Comparison of ENCODE assay signal across 7 cellular contexts in genomic region chr9:129697111-129697955, GRCh38. TPM values are rescaled to one million over a fixed set of nuclear protein-coding genes. Genes with fewer than 3 reads are reported as not detected.
A peak's percentile ranks its signal among the peaks of the same experiment; 100 is the strongest.
DNase-seq lines count a peak whose midpoint lies in the region; ATAC-seq and TF ChIP-seq lines count a peak whose summit lies in the region.

No MANE protein-coding gene starts in this region.

- peak overlapping the region; percentile 99 for H2BK120ac ChIP-seq in IMR-90 (ENCODE audit: low read depth, low read length)

- CTCF ChIA-PET in IMR-90 (lab: Yijun Ruan, JAX), result interaction anchor here (0.6 to 1.7 kb wide), 2 partner anchors 15 to 531 kb away, joined by 3 to 6 read pairs; no protein-coding TSS in a partner anchor

- TF ChIP-seq RAD21 in IMR-90 (IDR thresholded peaks at IDR 0.05; ENCODE audit: low read length), result no peak
- TF ChIP-seq RAD21 in neural cell (conservative IDR thresholded peaks at IDR 0.05), result no peak

- H2AFZ ChIP-seq in IMR-90 (replicated peaks; ENCODE audit: low read length, poor library complexity) (peak overlapping the region; percentile 94), neural cell (ENCODE audit: low read depth, low read length) (no peak overlapping the region)

- peaks cover 5% of the 10 kb centered on the region for H3K4me1 Mint-ChIP-seq in activated CD4-positive, alpha-beta T cell treated with anti-CD3 and anti-CD28 coated beads, Interleukin-2, amount 10 ng/mL, durations not matched to agents 24 days and 14 days

- in situ Hi-C loops in IMR-90 (cut with MboI; ENCODE audit: low sequenced_read_pairs), result no loop called here

- H4K20me1 ChIP-seq in IMR-90 (ENCODE audit: insufficient read depth, low read length), result 0 out of 2 replicates have a peak, but pooled peaks cover under 1% of the 10 kb centered on the region
- H4K20me1 ChIP-seq in neural cell (ENCODE audit: insufficient read depth), result no peaks in the 10 kb centered on the region

- TF ChIP-seq CTCF in IMR-90 (conservative IDR thresholded peaks at IDR 0.05; ENCODE audit: low read depth, low read length) (no peak), epithelial cell of esophagus (IDR thresholded peaks at IDR 0.05; ENCODE audit: insufficient read depth, low read depth, low read length, missing control alignments) (no peak), neural cell (IDR thresholded peaks at IDR 0.05; ENCODE audit: poor library complexity, severe bottlenecking) (no peak), tibial nerve (IDR thresholded peaks at IDR 0.05) (no peak)

- no peaks in the 10 kb centered on the region for H3K9me2 ChIP-seq in neural cell (ENCODE audit: insufficient read depth, low read length)

- peak overlapping the region; percentile 79 for H3K23ac ChIP-seq in IMR-90 (ENCODE audit: low read depth, low read length)

- peak overlapping the region; percentile 82 to 99 for H4K8ac ChIP-seq in IMR-90 (ENCODE audit: low read depth in 2 of 2, low read length in 2 of 2)

- peak; percentile 77 for ATAC-seq in IMR-90 (ENCODE audit: low read depth)

- no peaks in the 10 kb centered on the region for H3K9me3 ChIP-seq in IMR-90 (ENCODE audit: control insufficient read depth, insufficient read depth, low read length)
- H3K9me3 ChIP-seq in neural cell (ENCODE audit: low read length), result no peaks in the 10 kb centered on the region
- H3K9me3 ChIP-seq in tibial nerve, result no peaks in the 10 kb centered on the region

- no peaks in the 10 kb centered on the region for H3K79me2 ChIP-seq in neural cell (replicated peaks; ENCODE audit: insufficient read depth, low read length)

- peaks cover 31 to 86% of the 10 kb centered on the region in 2 experiments; a peak in 3 of 4 replicates for H3K79me1 ChIP-seq in IMR-90 (ENCODE audit: low read depth in 1 of 2, low read length in 2 of 2)

- H4K91ac ChIP-seq in IMR-90 (ENCODE audit: insufficient read depth, low read depth, low read length), result peak overlapping the region; percentile 100

- H3K9me3 Mint-ChIP-seq in activated CD4-positive, alpha-beta T cell treated with anti-CD3 and anti-CD28 coated beads, Interleukin-2, amount 10 ng/mL, durations not matched to agents 24 days and 14 days, result no peaks in the 10 kb centered on the region

- peaks cover 37% of the 10 kb centered on the region for H3K4me1 ChIP-seq in IMR-90 (ENCODE audit: control insufficient read depth, insufficient read depth, low read length)
- peaks cover 0 to 28% (median 0%) of the 10 kb centered on the region in 4 donors for H3K4me1 ChIP-seq in tibial nerve

- H3F3A ChIP-seq in neural cell (ENCODE audit: insufficient read depth, low read length, poor library complexity, severe bottlenecking), result no peaks in the 10 kb centered on the region

- TF ChIP-seq EP300 in neural cell (conservative IDR thresholded peaks at IDR 0.05; ENCODE audit: poor library complexity, severe bottlenecking), result no peak
- TF ChIP-seq EP300 in tibial nerve (IDR thresholded peaks at IDR 0.05), result peak in 1 of 2 donors; percentile 34

- peak overlapping the region; percentile 96 for H3K27ac ChIP-seq in IMR-90 (ENCODE audit: insufficient read depth, low read length)
- H3K27ac ChIP-seq in neural cell (ENCODE audit: low read length), result no peak overlapping the region
- peak overlapping the region; percentile 59 to 84 (median 74) for H3K27ac ChIP-seq in tibial nerve

- POLR2A ChIA-PET in IMR-90 (lab: Charles Lee; ENCODE audit: unreplicated experiment), result interaction anchor here (0.6 to 1.0 kb wide), 3 partner anchors 15 to 29 kb away, joined by 4 to 9 read pairs (median 4); no protein-coding TSS in a partner anchor

- H2BK15ac ChIP-seq in IMR-90 (ENCODE audit: low read depth, low read length), result peak overlapping the region; percentile 91; the same call in 2 of the 3 replicates

- peak overlapping the region; percentile 98 for H2AK9ac ChIP-seq in IMR-90 (replicated peaks; ENCODE audit: low read depth, low read length, poor library complexity)

- H3K27me3 ChIP-seq in IMR-90 (ENCODE audit: control insufficient read depth, insufficient read depth, low read length) (no peaks in the 10 kb centered on the region), neural cell (ENCODE audit: insufficient read depth, low read depth, low read length) (peaks cover 31% of the 10 kb centered on the region), tibial nerve (peaks cover 0 to 38% of the 10 kb centered on the region in 2 donors)

- H2AK5ac ChIP-seq in IMR-90 (ENCODE audit: low read depth, low read length), result peak overlapping the region; percentile 100

- DNase-seq in IMR-90, result peak; percentile 78
- peak; percentile 68 for DNase-seq in activated CD4-positive, alpha-beta T cell treated with anti-CD3 and anti-CD28 coated beads, Interleukin-2, amount 10 ng/mL, durations not matched to agents 24 days and 14 days
- DNase-seq in epithelial cell of esophagus (ENCODE audit: low read depth), result peak; percentile 34
- peak; percentile 19 to 52 for DNase-seq in tibial nerve (ENCODE audit: low spot score in 2 of 2)
- no peak for DNase-seq in SKM-1 (lab: John Stamatoyannopoulos, UW; ENCODE audit: unreplicated experiment)
- DNase-seq in NK-92 (lab: John Stamatoyannopoulos, UW; ENCODE audit: unreplicated experiment), result no peak

- 0% methylated on average over 15 of the region's 76 CpGs; no CpG with 5 or more reads in 1 of the 2 experiments for WGBS in IMR-90 (ENCODE audit: extremely low coverage in 2 of 2, insufficient read length in 1 of 2), 2 experiments
- WGBS in tibial nerve, 2 donors, result 0 to 1% methylated on average over 14 to 18 of the region's 76 CpGs

- no TSS peak for BruUV-seq in IMR-90 (replicated peaks; lab: Mats Ljungman, UMichigan)

- peak overlapping the region; percentile 75 for H3K9ac ChIP-seq in IMR-90 (ENCODE audit: low read depth, low read length)
- H3K9ac ChIP-seq in neural cell (ENCODE audit: low read length), result peak overlapping the region; percentile 41

- peak overlapping the region; percentile 99 for H3K4ac ChIP-seq in IMR-90 (ENCODE audit: low read depth, low read length)

- H3K36me3 Mint-ChIP-seq in activated CD4-positive, alpha-beta T cell treated with anti-CD3 and anti-CD28 coated beads, Interleukin-2, amount 10 ng/mL, durations not matched to agents 24 days and 14 days (ENCODE audit: low read depth), result no peaks in the 10 kb centered on the region

- peaks cover 14% of the 10 kb centered on the region for H3K36me3 ChIP-seq in IMR-90 (ENCODE audit: control insufficient read depth, insufficient read depth, low read length)
- no peaks in the 10 kb centered on the region for H3K36me3 ChIP-seq in neural cell (ENCODE audit: insufficient read depth, low read length)
- no peaks in the 10 kb centered on the region for H3K36me3 ChIP-seq in tibial nerve

- H3K4me2 ChIP-seq in IMR-90 (ENCODE audit: low read depth, low read length) (peak overlapping the region; percentile 92), neural cell (ENCODE audit: low read length) (no peak overlapping the region)

- peak overlapping the region; percentile 84 for H3K4me3 Mint-ChIP-seq in activated CD4-positive, alpha-beta T cell treated with anti-CD3 and anti-CD28 coated beads, Interleukin-2, amount 10 ng/mL, durations not matched to agents 24 days and 14 days

- H3K18ac ChIP-seq in IMR-90 (ENCODE audit: low read depth, low read length), result peak overlapping the region; percentile 99

- peak overlapping the region; percentile 96 for H2BK5ac ChIP-seq in IMR-90 (ENCODE audit: low read depth, low read length, poor library complexity, severe bottlenecking)

- peaks cover 25% of the 10 kb centered on the region for H3K9me1 ChIP-seq in IMR-90 (ENCODE audit: insufficient read depth, low read length)

- intact Hi-C loops in IMR-90 (cut with micrococcal nuclease), result no loop called here
- intact Hi-C loops in activated CD4-positive, alpha-beta T cell treated with anti-CD3 and anti-CD28 coated beads, Interleukin-2, amount 10 ng/mL, durations not matched to agents 24 days and 14 days (cut with micrococcal nuclease), result no loop called here

- H3K56ac ChIP-seq in IMR-90 (ENCODE audit: extremely low read depth, insufficient read depth, low read length), result peak overlapping the region; percentile 92

- TF ChIP-seq POLR2A in IMR-90 (IDR thresholded peaks at IDR 0.05; ENCODE audit: low read depth, low read length) (peak; percentile 66), tibial nerve (IDR thresholded peaks at IDR 0.05) (no peak)

- H3K14ac ChIP-seq in IMR-90 (replicated peaks; ENCODE audit: low read depth, low read length), result peak overlapping the region; percentile 74

- dilution Hi-C loops in IMR-90 (cut with HindIII; ENCODE audit: low sequenced_read_pairs, unreplicated experiment), result no loop called here

- H2BK20ac ChIP-seq in IMR-90 (ENCODE audit: low read depth, low read length), result peak overlapping the region; percentile 98

- peaks cover 22% of the 10 kb centered on the region for H3K27me3 Mint-ChIP-seq in activated CD4-positive, alpha-beta T cell treated with anti-CD3 and anti-CD28 coated beads, Interleukin-2, amount 10 ng/mL, durations not matched to agents 24 days and 14 days

- peak overlapping the region; percentile 100 for H4K5ac ChIP-seq in IMR-90 (ENCODE audit: low read depth, low read length)

- peak overlapping the region; percentile 89 for H3K27ac Mint-ChIP-seq in activated CD4-positive, alpha-beta T cell treated with anti-CD3 and anti-CD28 coated beads, Interleukin-2, amount 10 ng/mL, durations not matched to agents 24 days and 14 days

- H3K4me3 ChIP-seq in IMR-90 (ENCODE audit: insufficient read depth, low read depth, low read length) (peak overlapping the region; percentile 42), epithelial cell of esophagus (ENCODE audit: low read length) (peak overlapping the region; percentile 30), neural cell (ENCODE audit: low read length) (peak overlapping the region; percentile 60), tibial nerve (peak overlapping the region; percentile 28 to 57 (median 32))

RNA-seq across cellular contexts. Expression of gene PRRX2, which starts 31.9 kb away (rescaled TPM):
- total RNA-seq in IMR-90 (2012; rRNA removed) (12.7 and 13.1 TPM in 2 replicates), tibial nerve (10 to 100 TPM in 3 of 4 donors, 1 to 10 TPM in 1; 9.6 to 32.1 (median 14.9) TPM)
- polyA plus RNA-seq in IMR-90 (2012; rRNA removed) (35.5 and 45.9 TPM in 2 replicates), neural cell (not detected in 2 replicates)
- 19.5 and 46.6 TPM in 2 replicates for polyA plus RNA-seq in IMR-90 (2012; cell fraction: cytosol; rRNA removed)
- 10.2 and 29.0 TPM in 2 replicates for polyA plus RNA-seq in IMR-90 (2012; cell fraction: nucleus; rRNA removed; ENCODE audit: low replicate concordance)
- 3.4 and 3.8 TPM in 2 replicates for total RNA-seq in activated CD4-positive, alpha-beta T cell treated with anti-CD3 and anti-CD28 coated beads, Interleukin-2, amount 10 ng/mL, durations not matched to agents 24 days and 14 days
- not detected in 2 replicates for polyA minus RNA-seq in neural cell

RNA-seq across cellular contexts. Expression of gene ASB6, which starts 55.4 kb away (rescaled TPM):
- total RNA-seq in IMR-90 (2012; rRNA removed) (9.4 and 9.7 TPM in 2 replicates), tibial nerve (10 to 100 TPM; 14.9 to 25.5 (median 22.4) TPM)
- polyA plus RNA-seq in IMR-90 (2012; rRNA removed) (28.9 and 31.4 TPM in 2 replicates), neural cell (18.4 and 24.6 TPM in 2 replicates)
- polyA plus RNA-seq in IMR-90 (2012; cell fraction: cytosol; rRNA removed), result 22.2 and 27.8 TPM in 2 replicates
- 42.0 and 79.1 TPM in 2 replicates for polyA plus RNA-seq in IMR-90 (2012; cell fraction: nucleus; rRNA removed; ENCODE audit: low replicate concordance)
- total RNA-seq in activated CD4-positive, alpha-beta T cell treated with anti-CD3 and anti-CD28 coated beads, Interleukin-2, amount 10 ng/mL, durations not matched to agents 24 days and 14 days, result 21.9 and 22.7 TPM in 2 replicates
- 23.3 and 24.8 TPM in 2 replicates for polyA minus RNA-seq in neural cell

RNA-seq across cellular contexts. Expression of gene PTGES, which starts 55.5 kb away (rescaled TPM):
- total RNA-seq in IMR-90 (2012; rRNA removed) (2.8 and 3.2 TPM in 2 replicates), tibial nerve (10 to 100 TPM; 14.7 to 33.0 (median 25.7) TPM)
- polyA plus RNA-seq in IMR-90 (2012; rRNA removed) (6.3 TPM in 2 replicates), neural cell (0.63 and 1.2 TPM in 2 replicates)
- polyA plus RNA-seq in IMR-90 (2012; cell fraction: cytosol; rRNA removed), result 6.9 and 12.7 TPM in 2 replicates
- 1.5 TPM in 2 replicates for polyA plus RNA-seq in IMR-90 (2012; cell fraction: nucleus; rRNA removed; ENCODE audit: low replicate concordance)
- total RNA-seq in activated CD4-positive, alpha-beta T cell treated with anti-CD3 and anti-CD28 coated beads, Interleukin-2, amount 10 ng/mL, durations not matched to agents 24 days and 14 days, result 0.09 and 0.12 TPM in 2 replicates
- 0.73 and 0.81 TPM in 2 replicates for polyA minus RNA-seq in neural cell

Comparison
In these comparisons a context has a peak if more than half of its experiments do, and no peak if none do; other contexts are left out.
1. DNase-seq: peak in IMR-90 (single experiment), activated CD4-positive, alpha-beta T cell treated with anti-CD3 and anti-CD28 coated beads, Interleukin-2, amount 10 ng/mL, durations not matched to agents 24 days and 14 days (single experiment), epithelial cell of esophagus (single experiment) and tibial nerve (2 of 2); none in SKM-1 (single experiment) and NK-92 (single experiment).
2. Peak in every context shown above with its lines, with median percentiles within 50 percentile points of each other: H3K4me3 ChIP-seq.